Comparison of ENCODE assay signal across 9 cellular contexts in genomic region chr5:82365744-82366228, GRCh38.
DNase-seq lines count a peak whose midpoint lies in the region; ATAC-seq, FAIRE-seq and TF ChIP-seq lines count a peak whose summit lies in the region.
"Had no signal": no experiment of that assay in that cellular context is flagged by ENCODE, and none has a peak within 500 bp of the region (broad histone marks: within the 10 kb centered on the region; RNA-seq: fewer than 3 reads in every experiment).

No MANE protein-coding gene starts in this region.

- no peaks in the 10 kb centered on the region for H3K36me3 Mint-ChIP-seq in activated naive CD8-positive, alpha-beta T cell treated with anti-CD3 and anti-CD28 coated beads for 36 hours
- no peaks in the 10 kb centered on the region for H3K36me3 Mint-ChIP-seq in chondrocyte (ENCODE audit: low read depth)

- H3K4me3 ChIP-seq in pancreas, result no peak overlapping the region

- intact Hi-C loops in pancreas (cut with DNase I), result loop anchor here in 1 of 3 donors (10.0 kb wide), 1 partner anchor 1199 kb away; no protein-coding TSS in a partner anchor

- ATAC-seq in HG03432 (IDR thresholded peaks at IDR 0.05; ENCODE audit: unreplicated experiment) (peak; percentile 65), pancreas (peak in 3 of 4 donors; percentile 44 to 82 (median 50))

- no peak overlapping the region for H3K27ac Mint-ChIP-seq in activated naive CD8-positive, alpha-beta T cell treated with anti-CD3 and anti-CD28 coated beads for 36 hours
- no peak overlapping the region for H3K27ac Mint-ChIP-seq in chondrocyte (ENCODE audit: unreplicated experiment)

- WGBS in pancreas, 2 donors, result 54 to 56% methylated on average over 5 of the region's 5 CpGs

- H3K4me3 Mint-ChIP-seq in activated naive CD8-positive, alpha-beta T cell treated with anti-CD3 and anti-CD28 coated beads for 36 hours, result no peak overlapping the region
- no peak overlapping the region for H3K4me3 Mint-ChIP-seq in chondrocyte (ENCODE audit: unreplicated experiment)

- peaks cover 10% of the 10 kb centered on the region for H3K27me3 Mint-ChIP-seq in activated naive CD8-positive, alpha-beta T cell treated with anti-CD3 and anti-CD28 coated beads for 36 hours
- H3K27me3 Mint-ChIP-seq in chondrocyte (ENCODE audit: low read depth), result no peaks in the 10 kb centered on the region

- H3K4me1 Mint-ChIP-seq in activated naive CD8-positive, alpha-beta T cell treated with anti-CD3 and anti-CD28 coated beads for 36 hours, result peaks cover 13% of the 10 kb centered on the region
- H3K4me1 Mint-ChIP-seq in chondrocyte (ENCODE audit: low read depth), result peaks cover 25% of the 10 kb centered on the region

- H3K36me3 ChIP-seq in pancreas, result no peaks in the 10 kb centered on the region

- FAIRE-seq in pancreas (lab: Jason Lieb, UNC), result no peak

- H3K27ac ChIP-seq in pancreas, result no peak overlapping the region

- no peaks in the 10 kb centered on the region for H3K4me1 ChIP-seq in pancreas

- H3K9me3 Mint-ChIP-seq in activated naive CD8-positive, alpha-beta T cell treated with anti-CD3 and anti-CD28 coated beads for 36 hours, result no peaks in the 10 kb centered on the region
- H3K9me3 Mint-ChIP-seq in chondrocyte (ENCODE audit: low read depth), result no peaks in the 10 kb centered on the region

- H3K27me3 ChIP-seq in pancreas, result no peaks in the 10 kb centered on the region

- TF ChIP-seq CTCF in pancreas (IDR thresholded peaks at IDR 0.05), result no peak
- no peak for TF ChIP-seq CTCF in chondrocyte (IDR thresholded peaks at IDR 0.05)

- H3K9me3 ChIP-seq in pancreas, result no peaks in the 10 kb centered on the region

- DNase-seq in GM04504 (ENCODE audit: low read depth), result peak; percentile 38
- DNase-seq in activated naive CD8-positive, alpha-beta T cell treated with anti-CD3 and anti-CD28 coated beads for 36 hours, result peak; percentile 48
- no peak for DNase-seq in pancreas
- DNase-seq in NCI-H2081 treated with DMSO at 0.1 percent for 48 hours (lab: John Stamatoyannopoulos, UW), result no peak
- DNase-seq in NCI-H2196 (lab: John Stamatoyannopoulos, UW; ENCODE audit: unreplicated experiment), result no peak
- no peak for DNase-seq in chondrocyte (ENCODE audit: low spot score)
- DNase-seq in NCI-H187 treated with DMSO at 0.1 percent for 48 hours (lab: John Stamatoyannopoulos, UW), result no peak
- DNase-seq: T-helper 1 cell had no signal

Comparison
In these comparisons a context has a peak if more than half of its experiments do, and no peak if none do; other contexts are left out.
1. DNase-seq: peak in GM04504 (single experiment) and activated naive CD8-positive, alpha-beta T cell treated with anti-CD3 and anti-CD28 coated beads for 36 hours (single experiment); none in pancreas (0 of 6), NCI-H2081 treated with DMSO at 0.1 percent for 48 hours (single experiment), NCI-H2196 (single experiment), chondrocyte (single experiment) and NCI-H187 treated with DMSO at 0.1 percent for 48 hours (single experiment).